Comparison of ENCODE assay signal across 19 cellular contexts in the genomic region with DNA sequence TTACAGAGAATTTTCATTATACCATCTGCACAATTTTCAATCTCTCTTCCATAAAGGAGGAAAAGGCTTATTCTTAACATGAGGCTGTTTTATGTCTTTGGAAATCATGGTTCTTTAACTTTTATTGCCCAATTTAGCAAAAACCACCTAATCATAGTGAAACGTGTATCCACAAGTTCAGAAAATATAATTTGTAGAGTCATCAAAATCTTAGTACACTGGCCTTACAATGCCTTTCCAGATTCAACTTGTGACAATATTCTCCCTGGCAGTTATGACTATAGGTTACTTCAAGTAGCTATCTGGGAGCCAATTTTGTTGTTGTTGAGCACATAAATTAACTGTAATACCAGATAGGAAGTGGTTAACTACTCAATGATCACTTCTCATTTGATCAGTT. TPM values are rescaled to one million over a fixed set of nuclear protein-coding genes. Genes with fewer than 3 reads are reported as not detected.
DNase-seq lines count a peak whose midpoint lies in the region; ATAC-seq and TF ChIP-seq lines count a peak whose summit lies in the region.
"Had no signal": no experiment of that assay in that cellular context is flagged by ENCODE, and none has a peak within 500 bp of the region (broad histone marks: within the 10 kb centered on the region; RNA-seq: fewer than 3 reads in every experiment).

No MANE protein-coding gene starts in this region.

- WGBS in prostate gland: 61% methylated on average over 1 of the region's 1 CpG

- DNase-seq in activated CD4-positive, alpha-beta T cell treated with anti-CD3 and anti-CD28 coated beads, Interleukin-2, amount 10 ng/mL, durations not matched to agents 7 days and 5 days: no peak
- DNase-seq in activated CD4-positive, alpha-beta T cell treated with anti-CD3 and anti-CD28 coated beads for 1 hour: no peak
- no peak for DNase-seq in CD4-positive, CD25-positive, alpha-beta regulatory T cell
- no peak for DNase-seq in T-helper 2 cell treated with Interferon-gamma antibody and Interleukin-4, amounts not matched to agents 5 μg/mL and 100 μg/mL, for 36 hours (ENCODE audit: low spot score)
- DNase-seq in dermis blood vessel endothelial cell (peak; percentile 15), prostate gland (ENCODE audit: low spot score) (no peak)
- DNase-seq: DMS53, GDM1, KG1, NCI-H1105, NCI-H146, NCI-H2029, NCI-H226, NCI-H510A treated with DMSO at 0.1 percent for 48 hours, NCI-H748 treated with DMSO at 0.1 percent for 48 hours had no signal

- peaks cover 59% of the 10 kb centered on the region for H3K36me3 Mint-ChIP-seq in activated CD4-positive, alpha-beta T cell treated with anti-CD3 and anti-CD28 coated beads, Interleukin-2, amount 10 ng/mL, durations not matched to agents 7 days and 5 days (ENCODE audit: low read depth)
- peaks cover 45% of the 10 kb centered on the region for H3K36me3 Mint-ChIP-seq in CD4-positive, CD25-positive, alpha-beta regulatory T cell
- H3K36me3 Mint-ChIP-seq in T-helper 2 cell treated with Interferon-gamma antibody and Interleukin-4, amounts not matched to agents 5 μg/mL and 100 μg/mL, for 36 hours (ENCODE audit: low read depth): peaks cover 58% of the 10 kb centered on the region

- POLR2A ChIA-PET in activated CD4-positive, alpha-beta T cell treated with anti-CD3 and anti-CD28 coated beads, Interleukin-2, amount 10 ng/mL, durations not matched to agents 7 days and 5 days (lab: Charles Lee): no interaction called here

- H3K4me1 ChIP-seq in CD4-positive, CD25-positive, alpha-beta regulatory T cell (ENCODE audit: control insufficient read depth, insufficient read depth, low read length, poor library complexity, severe bottlenecking): no peaks in the 10 kb centered on the region
- H3K4me1 ChIP-seq in prostate gland (replicated peaks): no peaks in the 10 kb centered on the region

- no peaks in the 10 kb centered on the region for H3K9me3 ChIP-seq in CD4-positive, CD25-positive, alpha-beta regulatory T cell (ENCODE audit: control insufficient read depth in 2 of 2, low read length in 2 of 2)
- no peaks in the 10 kb centered on the region for H3K9me3 ChIP-seq in prostate gland

- no peaks in the 10 kb centered on the region for H3K27me3 ChIP-seq in CD4-positive, CD25-positive, alpha-beta regulatory T cell (ENCODE audit: control insufficient read depth, insufficient read depth, low read length)
- H3K27me3 ChIP-seq in prostate gland (replicated peaks; ENCODE audit: insufficient read depth): no peaks in the 10 kb centered on the region

- peaks cover 86% of the 10 kb centered on the region for H3K36me3 ChIP-seq in CD4-positive, CD25-positive, alpha-beta regulatory T cell (ENCODE audit: control insufficient read depth, insufficient read depth, low read length)
- peaks cover 0 to 15% of the 10 kb centered on the region in 2 donors for H3K36me3 ChIP-seq in prostate gland

- intact Hi-C loops in prostate gland (cut with DNase I): no loop called here

- no peaks in the 10 kb centered on the region for H3K9me3 Mint-ChIP-seq in activated CD4-positive, alpha-beta T cell treated with anti-CD3 and anti-CD28 coated beads, Interleukin-2, amount 10 ng/mL, durations not matched to agents 7 days and 5 days
- no peaks in the 10 kb centered on the region for H3K9me3 Mint-ChIP-seq in CD4-positive, CD25-positive, alpha-beta regulatory T cell
- H3K9me3 Mint-ChIP-seq in T-helper 2 cell treated with Interferon-gamma antibody and Interleukin-4, amounts not matched to agents 5 μg/mL and 100 μg/mL, for 36 hours: no peaks in the 10 kb centered on the region
- H3K9me3 Mint-ChIP-seq: CD14-positive monocyte had no signal

- H3K27ac ChIP-seq in CD4-positive, CD25-positive, alpha-beta regulatory T cell (ENCODE audit: insufficient read depth, low read length, poor library complexity, severe bottlenecking): peak overlapping the region; percentile 2
- H3K27ac ChIP-seq in prostate gland: no peak overlapping the region

- H3K27ac Mint-ChIP-seq in activated CD4-positive, alpha-beta T cell treated with anti-CD3 and anti-CD28 coated beads, Interleukin-2, amount 10 ng/mL, durations not matched to agents 7 days and 5 days: peak overlapping the region; percentile 68
- peak overlapping the region in 1 of 3 donors; percentile 63 for H3K27ac Mint-ChIP-seq in CD4-positive, CD25-positive, alpha-beta regulatory T cell
- peak overlapping the region; percentile 31 for H3K27ac Mint-ChIP-seq in T-helper 2 cell treated with Interferon-gamma antibody and Interleukin-4, amounts not matched to agents 5 μg/mL and 100 μg/mL, for 36 hours
- H3K27ac Mint-ChIP-seq: B cell had no signal

- H3K27me3 Mint-ChIP-seq in activated CD4-positive, alpha-beta T cell treated with anti-CD3 and anti-CD28 coated beads, Interleukin-2, amount 10 ng/mL, durations not matched to agents 7 days and 5 days: no peaks in the 10 kb centered on the region
- no peaks in the 10 kb centered on the region for H3K27me3 Mint-ChIP-seq in CD4-positive, CD25-positive, alpha-beta regulatory T cell
- H3K27me3 Mint-ChIP-seq in T-helper 2 cell treated with Interferon-gamma antibody and Interleukin-4, amounts not matched to agents 5 μg/mL and 100 μg/mL, for 36 hours (ENCODE audit: low read depth): no peaks in the 10 kb centered on the region
- H3K27me3 Mint-ChIP-seq: B cell had no signal

- no peak for TF ChIP-seq POLR2A in prostate gland (IDR thresholded peaks at IDR 0.05)

- TF ChIP-seq CTCF in prostate gland (IDR thresholded peaks at IDR 0.05): no peak

- H3K4me1 Mint-ChIP-seq in activated CD4-positive, alpha-beta T cell treated with anti-CD3 and anti-CD28 coated beads, Interleukin-2, amount 10 ng/mL, durations not matched to agents 7 days and 5 days: peaks cover 12% of the 10 kb centered on the region
- H3K4me1 Mint-ChIP-seq in CD4-positive, CD25-positive, alpha-beta regulatory T cell: peaks cover 10 to 23% (median 18%) of the 10 kb centered on the region in 4 donors
- peaks cover 15% of the 10 kb centered on the region for H3K4me1 Mint-ChIP-seq in T-helper 2 cell treated with Interferon-gamma antibody and Interleukin-4, amounts not matched to agents 5 μg/mL and 100 μg/mL, for 36 hours (ENCODE audit: low read depth)

- no peak overlapping the region for H3K4me3 Mint-ChIP-seq in activated CD4-positive, alpha-beta T cell treated with anti-CD3 and anti-CD28 coated beads, Interleukin-2, amount 10 ng/mL, durations not matched to agents 7 days and 5 days
- no peak overlapping the region for H3K4me3 Mint-ChIP-seq in CD4-positive, CD25-positive, alpha-beta regulatory T cell
- no peak overlapping the region for H3K4me3 Mint-ChIP-seq in T-helper 2 cell treated with Interferon-gamma antibody and Interleukin-4, amounts not matched to agents 5 μg/mL and 100 μg/mL, for 36 hours
- H3K4me3 Mint-ChIP-seq: B cell, CD14-positive monocyte had no signal

- no peak overlapping the region for H3K4me3 ChIP-seq in CD4-positive, CD25-positive, alpha-beta regulatory T cell (ENCODE audit: low read depth, low read length)
- H3K4me3 ChIP-seq in prostate gland: no peak overlapping the region

- ATAC-seq in CD4-positive, CD25-positive, alpha-beta regulatory T cell (ENCODE audit: low read depth in 2 of 2): no peak
- no peak for ATAC-seq in GM19395 (IDR thresholded peaks at IDR 0.05; ENCODE audit: unreplicated experiment)
- no peak for ATAC-seq in GM19463 (IDR thresholded peaks at IDR 0.05; ENCODE audit: unreplicated experiment)

- CTCF ChIA-PET in activated CD4-positive, alpha-beta T cell treated with anti-CD3 and anti-CD28 coated beads, Interleukin-2, amount 10 ng/mL, durations not matched to agents 7 days and 5 days (lab: Charles Lee): interaction anchor here (1.2 kb wide), 1 partner anchor 15 kb away, joined by 3 read pairs; no protein-coding TSS in a partner anchor

RNA-seq across cellular contexts. Expression of gene BNIP2, which starts 10.9 kb away (rescaled TPM):
- total RNA-seq in activated CD4-positive, alpha-beta T cell treated with anti-CD3 and anti-CD28 coated beads, Interleukin-2, amount 10 ng/mL, durations not matched to agents 7 days and 5 days: 10 to 100 TPM; 73.3 to 75.2 TPM
- total RNA-seq in CD4-positive, CD25-positive, alpha-beta regulatory T cell: 98.8 TPM
- 100 to 1,000 TPM in 1 of 4 donors, 10 to 100 TPM in 3; 88.6 to 103 (median 93.6) TPM for polyA plus RNA-seq in CD4-positive, CD25-positive, alpha-beta regulatory T cell
- total RNA-seq in dermis blood vessel endothelial cell: 322 and 364 TPM in 2 replicates
- 100 to 1,000 TPM in 1 of 2 donors, 10 to 100 TPM in 1; 76.6 to 124 TPM for total RNA-seq in prostate gland

RNA-seq across cellular contexts. Expression of gene GTF2A2, which starts 20.9 kb away (rescaled TPM):
- 100 to 1,000 TPM; 110 to 123 TPM for total RNA-seq in activated CD4-positive, alpha-beta T cell treated with anti-CD3 and anti-CD28 coated beads, Interleukin-2, amount 10 ng/mL, durations not matched to agents 7 days and 5 days
- 61.5 TPM for total RNA-seq in CD4-positive, CD25-positive, alpha-beta regulatory T cell
- 100 to 1,000 TPM; 119 to 174 (median 135) TPM for polyA plus RNA-seq in CD4-positive, CD25-positive, alpha-beta regulatory T cell
- total RNA-seq in dermis blood vessel endothelial cell (19.9 and 22.9 TPM in 2 replicates), prostate gland (10 to 100 TPM; 34.2 to 47.4 TPM)
